Comparison of ENCODE assay signal across 8 cellular contexts in the genomic region with DNA sequence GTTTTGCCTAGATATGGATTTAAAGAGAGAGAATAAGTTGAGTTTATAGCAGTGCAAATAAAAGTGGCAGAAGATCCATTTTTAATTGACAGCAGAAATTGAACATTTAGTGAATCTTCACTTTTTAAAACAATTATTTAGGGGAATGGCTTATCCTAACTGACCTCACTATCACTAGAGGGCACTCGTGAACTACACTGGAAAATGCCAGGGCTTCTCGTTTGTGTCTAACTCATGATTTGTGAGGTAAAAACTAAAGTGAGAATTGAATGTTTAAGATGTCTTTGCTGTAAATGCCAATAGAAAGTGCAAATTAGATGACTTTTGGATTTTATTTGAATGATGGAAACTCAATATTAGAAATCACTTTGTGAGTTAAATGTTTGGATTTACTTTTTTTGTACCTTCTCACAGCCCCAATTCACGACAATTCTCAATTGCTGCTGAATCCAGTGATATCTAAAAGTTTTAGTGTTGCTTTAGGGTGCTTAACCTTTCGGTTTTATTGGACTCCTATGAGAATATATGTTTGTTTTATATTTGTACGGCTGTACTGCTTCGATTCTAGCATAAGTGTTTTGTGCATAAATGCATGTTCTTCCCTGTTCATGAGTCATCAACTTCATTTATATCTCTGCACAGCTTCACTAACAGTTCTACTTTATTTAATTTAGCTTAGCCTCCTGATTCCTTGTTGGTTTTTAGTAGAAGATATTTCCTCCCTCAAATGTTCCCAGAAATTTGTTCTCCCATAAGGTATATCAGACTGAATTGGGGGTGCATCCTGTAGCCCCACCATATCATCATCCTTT.
DNase-seq lines count a peak whose midpoint lies in the region; ATAC-seq and TF ChIP-seq lines count a peak whose summit lies in the region.

No MANE protein-coding gene starts in this region.

- in situ Hi-C loops in gastrocnemius medialis (cut with MboI; ENCODE audit: low sequenced_read_pairs in 4 of 4): loop anchor here in 2 of 4 donors (10.0 to 25.0 kb wide), 3 partner anchors 541 to 748 kb away; no protein-coding TSS in a partner anchor

- H3K4me1 ChIP-seq in foreskin keratinocyte (no peaks in the 10 kb centered on the region), gastrocnemius medialis (no peaks in the 10 kb centered on the region)

- TF ChIP-seq POLR2A in gastrocnemius medialis (IDR thresholded peaks at IDR 0.05): no peak

- TF ChIP-seq CTCF in foreskin keratinocyte (conservative IDR thresholded peaks at IDR 0.05) (peak; percentile 94), gastrocnemius medialis (IDR thresholded peaks at IDR 0.05 in 4 of 5, conservative IDR thresholded peaks at IDR 0.05 in 1 of 5) (peak in 3 of 5 experiments; percentile 9 to 61 (median 45))

- H3K4me3 ChIP-seq in gastrocnemius medialis: no peak overlapping the region

- peak; percentile 63 for DNase-seq in SIG-M5 treated with dmso at 0.1 percent for 504 hours (lab: John Stamatoyannopoulos, UW; ENCODE audit: unreplicated experiment)
- no peak for DNase-seq in SIG-M5 (lab: John Stamatoyannopoulos, UW)
- DNase-seq in M059J (ENCODE audit: low read depth): peak; percentile 75
- peak; percentile 3 for DNase-seq in SKM-1 (lab: John Stamatoyannopoulos, UW; ENCODE audit: unreplicated experiment)
- DNase-seq in foreskin keratinocyte: peak; percentile 10 to 47
- DNase-seq in gastrocnemius medialis: no peak
- DNase-seq in NCI-H526 treated with DMSO at 0.1 percent for 48 hours (lab: John Stamatoyannopoulos, UW): no peak
- no peak for DNase-seq in DMS114 treated with DMSO at 0.1 percent for 48 hours (lab: John Stamatoyannopoulos, UW; ENCODE audit: unreplicated experiment)

- intact Hi-C loops in gastrocnemius medialis (cut with DNase I; ENCODE audit: low total_unique reads): loop anchor here (1.0 to 5.0 kb wide), 2 partner anchors 541 to 1153 kb away; no protein-coding TSS in a partner anchor

- H3K27ac ChIP-seq in foreskin keratinocyte: no peak overlapping the region
- H3K27ac ChIP-seq in gastrocnemius medialis: no peak overlapping the region

- H3K36me3 ChIP-seq in gastrocnemius medialis: no peaks in the 10 kb centered on the region

- ATAC-seq in foreskin keratinocyte: peak; percentile 61
- ATAC-seq in gastrocnemius medialis: no peak

- no peaks in the 10 kb centered on the region for H3K9me3 ChIP-seq in gastrocnemius medialis

- peaks cover 20% of the 10 kb centered on the region for H3K27me3 ChIP-seq in foreskin keratinocyte
- no peaks in the 10 kb centered on the region for H3K27me3 ChIP-seq in gastrocnemius medialis

Comparison
In these comparisons a context has a peak if more than half of its experiments do, and no peak if none do; other contexts are left out.
1. DNase-seq: peak in SIG-M5 treated with dmso at 0.1 percent for 504 hours (single experiment), M059J (single experiment), SKM-1 (single experiment) and foreskin keratinocyte (2 of 2); none in SIG-M5 (single experiment), gastrocnemius medialis (0 of 2), NCI-H526 treated with DMSO at 0.1 percent for 48 hours (single experiment) and DMS114 treated with DMSO at 0.1 percent for 48 hours (single experiment).